1 cellular context compared by ENCODE assay signal in the genomic region with DNA sequence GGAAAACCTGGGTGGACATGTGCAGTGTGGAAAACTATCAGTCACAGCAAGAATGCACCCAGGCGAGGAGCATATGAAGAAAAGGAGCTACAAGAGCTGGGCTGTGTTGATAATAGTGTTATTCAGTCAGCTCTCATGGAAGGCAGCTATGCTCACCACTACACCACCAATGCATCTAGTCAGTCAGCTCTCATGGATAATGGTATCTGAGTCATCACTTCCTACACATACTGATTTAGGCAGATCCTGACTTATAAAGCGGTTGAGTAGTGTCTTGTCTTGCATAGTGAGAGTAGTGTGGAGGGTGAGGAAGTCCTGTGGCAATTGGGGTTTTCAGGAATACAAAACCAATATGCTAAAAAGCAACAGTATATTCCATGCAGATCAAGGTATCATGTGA.
TF ChIP-seq lines count a peak whose summit lies in the region.

No MANE protein-coding gene starts in this region.

TF ChIP-seq in K562, 482 proteins besides CTCF, POLR2A, EP300 and RAD21 (continued from another document):
- TF ChIP-seq ZNF316 (IDR thresholded peaks at IDR 0.05) = 0 out of 2 replicates have a peak, but pooled peaks have one; percentile 6
